1 cellular context compared by ENCODE assay signal in the genomic region with DNA sequence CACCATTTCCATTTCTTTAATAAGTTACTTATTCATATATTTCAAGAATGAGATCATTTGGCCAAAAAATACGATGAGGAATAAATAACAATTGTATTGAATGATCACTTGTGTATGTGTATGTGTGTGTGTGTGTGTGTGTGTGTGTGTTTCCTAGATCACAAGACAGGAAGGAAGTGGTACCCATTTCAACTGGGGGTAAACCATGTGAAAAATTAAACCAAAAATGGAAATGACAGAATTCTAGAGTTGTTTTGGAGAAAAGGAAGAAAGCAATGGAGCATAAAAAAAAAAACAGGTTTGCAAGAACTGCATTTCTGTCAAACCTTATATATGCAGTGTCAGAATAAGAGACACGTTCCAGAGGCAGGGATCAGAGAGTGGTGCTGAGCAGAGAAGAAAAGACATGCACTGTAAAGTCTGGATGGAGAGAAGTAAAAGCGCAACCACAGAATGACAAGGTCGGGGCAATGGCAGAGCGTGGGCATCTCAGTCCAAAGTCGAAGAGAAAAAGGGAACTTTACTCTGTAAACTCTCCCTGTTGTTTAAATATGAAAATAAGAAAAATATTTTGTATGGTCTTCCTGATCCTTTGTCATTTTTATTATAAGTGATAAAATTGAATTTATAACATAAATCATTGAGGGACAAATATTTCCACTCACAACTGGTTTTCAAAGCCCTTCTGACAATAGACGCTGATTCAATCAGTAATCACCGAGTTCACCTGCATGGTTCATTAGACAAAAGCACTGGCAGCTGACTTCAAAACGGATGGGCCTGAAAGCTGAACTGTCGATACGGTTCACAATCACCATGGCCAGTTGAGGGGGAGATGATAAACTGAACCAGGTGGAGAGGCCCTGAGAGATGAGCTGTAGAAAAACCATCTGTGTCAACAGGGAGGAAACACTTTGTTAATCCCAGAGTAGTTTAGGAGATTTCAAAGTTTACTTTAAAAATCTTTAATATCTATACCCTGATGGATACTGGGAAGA.
TF ChIP-seq lines count a peak whose summit lies in the region.

No MANE protein-coding gene starts in this region.

TF ChIP-seq in GM12878, 131 proteins besides CTCF, POLR2A, EP300 and RAD21 (continued from another document and continues in another):
- TF ChIP-seq PRDM15 (CRISPR knock-in tag; IDR thresholded peaks at IDR 0.05) = no peak
- TF ChIP-seq PAX8 (IDR thresholded peaks at IDR 0.05) = no peak
- TF ChIP-seq SREBF2 (IDR thresholded peaks at IDR 0.05; ENCODE audit: low read length) = no peak
- TF ChIP-seq, protein P1, sequence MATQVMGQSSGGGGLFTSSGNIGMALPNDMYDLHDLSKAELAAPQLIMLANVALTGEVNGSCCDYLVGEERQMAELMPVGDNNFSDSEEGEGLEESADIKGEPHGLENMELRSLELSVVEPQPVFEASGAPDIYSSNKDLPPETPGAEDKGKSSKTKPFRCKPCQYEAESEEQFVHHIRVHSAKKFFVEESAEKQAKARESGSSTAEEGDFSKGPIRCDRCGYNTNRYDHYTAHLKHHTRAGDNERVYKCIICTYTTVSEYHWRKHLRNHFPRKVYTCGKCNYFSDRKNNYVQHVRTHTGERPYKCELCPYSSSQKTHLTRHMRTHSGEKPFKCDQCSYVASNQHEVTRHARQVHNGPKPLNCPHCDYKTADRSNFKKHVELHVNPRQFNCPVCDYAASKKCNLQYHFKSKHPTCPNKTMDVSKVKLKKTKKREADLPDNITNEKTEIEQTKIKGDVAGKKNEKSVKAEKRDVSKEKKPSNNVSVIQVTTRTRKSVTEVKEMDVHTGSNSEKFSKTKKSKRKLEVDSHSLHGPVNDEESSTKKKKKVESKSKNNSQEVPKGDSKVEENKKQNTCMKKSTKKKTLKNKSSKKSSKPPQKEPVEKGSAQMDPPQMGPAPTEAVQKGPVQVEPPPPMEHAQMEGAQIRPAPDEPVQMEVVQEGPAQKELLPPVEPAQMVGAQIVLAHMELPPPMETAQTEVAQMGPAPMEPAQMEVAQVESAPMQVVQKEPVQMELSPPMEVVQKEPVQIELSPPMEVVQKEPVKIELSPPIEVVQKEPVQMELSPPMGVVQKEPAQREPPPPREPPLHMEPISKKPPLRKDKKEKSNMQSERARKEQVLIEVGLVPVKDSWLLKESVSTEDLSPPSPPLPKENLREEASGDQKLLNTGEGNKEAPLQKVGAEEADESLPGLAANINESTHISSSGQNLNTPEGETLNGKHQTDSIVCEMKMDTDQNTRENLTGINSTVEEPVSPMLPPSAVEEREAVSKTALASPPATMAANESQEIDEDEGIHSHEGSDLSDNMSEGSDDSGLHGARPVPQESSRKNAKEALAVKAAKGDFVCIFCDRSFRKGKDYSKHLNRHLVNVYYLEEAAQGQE (IDR thresholded peaks at IDR 0.05; ENCODE audit: low read depth, low read length) = no peak
- TF ChIP-seq BCL3 (IDR thresholded peaks at IDR 0.05; ENCODE audit: borderline replicate concordance, insufficient read depth, low read depth, low read length, poor library complexity, severe bottlenecking) = no peak
- no peak for TF ChIP-seq ZBED1 (IDR thresholded peaks at IDR 0.05; ENCODE audit: borderline replicate concordance)
- no peak for TF ChIP-seq LARP7 (IDR thresholded peaks at IDR 0.05)
- no peak for TF ChIP-seq EZH2 (IDR thresholded peaks at IDR 0.05; ENCODE audit: borderline replicate concordance, control insufficient read depth, low read depth, low read length)
- TF ChIP-seq NR2C2 (IDR thresholded peaks at IDR 0.05; ENCODE audit: borderline replicate concordance, control insufficient read depth, insufficient read length, low read depth) = no peak
- TF ChIP-seq YY1 (IDR thresholded peaks at IDR 0.05; ENCODE audit: low read depth, low read length) = no peak
- TF ChIP-seq TAF1 (IDR thresholded peaks at IDR 0.05; ENCODE audit: borderline replicate concordance, low read depth, low read length) = no peak
- TF ChIP-seq CBFB (IDR thresholded peaks at IDR 0.05; ENCODE audit: low read depth) = no peak
- no peak for TF ChIP-seq MEF2A (IDR thresholded peaks at IDR 0.05; ENCODE audit: insufficient read depth, low read depth, low read length)
- TF ChIP-seq SMARCA5 (IDR thresholded peaks at IDR 0.05) = no peak
- no peak for TF ChIP-seq MYC (IDR thresholded peaks at IDR 0.05; ENCODE audit: insufficient read depth, insufficient read length, insufficient replicate concordance, low read length, severe bottlenecking)
- TF ChIP-seq RFX5 (IDR thresholded peaks at IDR 0.05; ENCODE audit: low read depth, low read length) = no peak
- TF ChIP-seq, protein P2, sequence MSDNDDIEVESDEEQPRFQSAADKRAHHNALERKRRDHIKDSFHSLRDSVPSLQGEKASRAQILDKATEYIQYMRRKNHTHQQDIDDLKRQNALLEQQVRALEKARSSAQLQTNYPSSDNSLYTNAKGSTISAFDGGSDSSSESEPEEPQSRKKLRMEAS (IDR thresholded peaks at IDR 0.05; ENCODE audit: low read depth, low read length) = no peak
- TF ChIP-seq SMAD1 (IDR thresholded peaks at IDR 0.05; ENCODE audit: low read depth, partially characterized antibody) = peak; percentile 39
- no peak for TF ChIP-seq RELA (IDR thresholded peaks at IDR 0.05; ENCODE audit: borderline replicate concordance, partially characterized antibody)
- 0 out of 2 replicates have a peak, but pooled peaks have one; percentile 34 for TF ChIP-seq HDGF (IDR thresholded peaks at IDR 0.05)
- TF ChIP-seq USF1 (IDR thresholded peaks at IDR 0.05; ENCODE audit: borderline replicate concordance, extremely low read length, insufficient read depth, low read depth, low read length) = no peak
- TF ChIP-seq FOXK2 (IDR thresholded peaks at IDR 0.05) = no peak
- no peak for TF ChIP-seq CEBPB (IDR thresholded peaks at IDR 0.05; ENCODE audit: borderline replicate concordance in 1 of 2, low read depth in 2 of 2, low read length in 2 of 2)
- TF ChIP-seq IRF4 (IDR thresholded peaks at IDR 0.05; ENCODE audit: low read depth, low read length) = no peak
- TF ChIP-seq HCFC1 (IDR thresholded peaks at IDR 0.05; ENCODE audit: low read length) = no peak
- no peak for TF ChIP-seq TCF7 (IDR thresholded peaks at IDR 0.05; ENCODE audit: borderline replicate concordance)
- TF ChIP-seq, protein P3, sequence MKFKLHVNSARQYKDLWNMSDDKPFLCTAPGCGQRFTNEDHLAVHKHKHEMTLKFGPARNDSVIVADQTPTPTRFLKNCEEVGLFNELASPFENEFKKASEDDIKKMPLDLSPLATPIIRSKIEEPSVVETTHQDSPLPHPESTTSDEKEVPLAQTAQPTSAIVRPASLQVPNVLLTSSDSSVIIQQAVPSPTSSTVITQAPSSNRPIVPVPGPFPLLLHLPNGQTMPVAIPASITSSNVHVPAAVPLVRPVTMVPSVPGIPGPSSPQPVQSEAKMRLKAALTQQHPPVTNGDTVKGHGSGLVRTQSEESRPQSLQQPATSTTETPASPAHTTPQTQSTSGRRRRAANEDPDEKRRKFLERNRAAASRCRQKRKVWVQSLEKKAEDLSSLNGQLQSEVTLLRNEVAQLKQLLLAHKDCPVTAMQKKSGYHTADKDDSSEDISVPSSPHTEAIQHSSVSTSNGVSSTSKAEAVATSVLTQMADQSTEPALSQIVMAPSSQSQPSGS (IDR thresholded peaks at IDR 0.05; ENCODE audit: low read length) = 0 out of 2 replicates have a peak, but pooled peaks have one; percentile 29
- no peak for TF ChIP-seq WRNIP1 (IDR thresholded peaks at IDR 0.05; ENCODE audit: borderline replicate concordance, low read depth, low read length)
- no peak for TF ChIP-seq RCOR1 (conservative IDR thresholded peaks at IDR 0.05; ENCODE audit: low read depth, low read length)
- no peak for TF ChIP-seq ZZZ3 (IDR thresholded peaks at IDR 0.05; ENCODE audit: control insufficient read depth, insufficient read length, low read depth)
- TF ChIP-seq, protein P4, sequence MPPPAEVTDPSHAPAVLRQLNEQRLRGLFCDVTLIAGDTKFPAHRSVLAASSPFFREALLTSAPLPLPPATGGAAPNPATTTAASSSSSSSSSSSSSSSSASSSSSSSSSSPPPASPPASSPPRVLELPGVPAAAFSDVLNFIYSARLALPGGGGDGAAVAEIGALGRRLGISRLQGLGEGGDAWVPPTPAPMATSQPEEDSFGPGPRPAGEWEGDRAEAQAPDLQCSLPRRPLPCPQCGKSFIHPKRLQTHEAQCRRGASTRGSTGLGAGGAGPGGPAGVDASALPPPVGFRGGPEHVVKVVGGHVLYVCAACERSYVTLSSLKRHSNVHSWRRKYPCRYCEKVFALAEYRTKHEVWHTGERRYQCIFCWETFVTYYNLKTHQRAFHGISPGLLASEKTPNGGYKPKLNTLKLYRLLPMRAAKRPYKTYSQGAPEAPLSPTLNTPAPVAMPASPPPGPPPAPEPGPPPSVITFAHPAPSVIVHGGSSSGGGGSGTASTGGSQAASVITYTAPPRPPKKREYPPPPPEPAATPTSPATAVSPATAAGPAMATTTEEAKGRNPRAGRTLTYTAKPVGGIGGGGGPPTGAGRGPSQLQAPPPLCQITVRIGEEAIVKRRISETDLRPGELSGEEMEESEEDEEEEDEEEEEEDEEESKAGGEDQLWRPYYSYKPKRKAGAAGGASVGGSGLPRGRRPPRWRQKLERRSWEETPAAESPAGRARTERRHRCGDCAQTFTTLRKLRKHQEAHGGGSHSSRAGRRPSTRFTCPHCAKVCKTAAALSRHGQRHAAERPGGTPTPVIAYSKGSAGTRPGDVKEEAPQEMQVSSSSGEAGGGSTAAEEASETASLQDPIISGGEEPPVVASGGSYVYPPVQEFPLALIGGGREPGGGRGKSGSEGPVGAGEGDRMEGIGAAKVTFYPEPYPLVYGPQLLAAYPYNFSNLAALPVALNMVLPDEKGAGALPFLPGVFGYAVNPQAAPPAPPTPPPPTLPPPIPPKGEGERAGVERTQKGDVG (CRISPR knock-in tag; IDR thresholded peaks at IDR 0.05) = no peak
- no peak for TF ChIP-seq IRF5 (IDR thresholded peaks at IDR 0.05; ENCODE audit: borderline replicate concordance)
- peak; percentile 56 for TF ChIP-seq DPF2 (IDR thresholded peaks at IDR 0.05)
- TF ChIP-seq RUNX3 (IDR thresholded peaks at IDR 0.05; ENCODE audit: low read length) = peak; percentile 53
- TF ChIP-seq BHLHE40 (IDR thresholded peaks at IDR 0.05; ENCODE audit: borderline replicate concordance in 1 of 2, low read depth in 2 of 2, low read length in 1 of 2) = peak; percentile 59 to 71
- TF ChIP-seq CHD2 (IDR thresholded peaks at IDR 0.05; ENCODE audit: borderline replicate concordance, low read depth, low read length) = no peak
- TF ChIP-seq POLR2AphosphoS2 (IDR thresholded peaks at IDR 0.05; ENCODE audit: low read depth, low read length) = no peak
- TF ChIP-seq ATF7 (IDR thresholded peaks at IDR 0.05; ENCODE audit: low read depth) = peak; percentile 81
- TF ChIP-seq RBBP5 (conservative IDR thresholded peaks at IDR 0.05) = no peak
- TF ChIP-seq YBX1 (IDR thresholded peaks at IDR 0.05) = no peak
- no peak for TF ChIP-seq PBX3 (IDR thresholded peaks at IDR 0.05; ENCODE audit: insufficient replicate concordance, low read depth, low read length)
- peak; percentile 62 for TF ChIP-seq MTA2 (IDR thresholded peaks at IDR 0.05; ENCODE audit: low read depth)
